In the genomic region with DNA sequence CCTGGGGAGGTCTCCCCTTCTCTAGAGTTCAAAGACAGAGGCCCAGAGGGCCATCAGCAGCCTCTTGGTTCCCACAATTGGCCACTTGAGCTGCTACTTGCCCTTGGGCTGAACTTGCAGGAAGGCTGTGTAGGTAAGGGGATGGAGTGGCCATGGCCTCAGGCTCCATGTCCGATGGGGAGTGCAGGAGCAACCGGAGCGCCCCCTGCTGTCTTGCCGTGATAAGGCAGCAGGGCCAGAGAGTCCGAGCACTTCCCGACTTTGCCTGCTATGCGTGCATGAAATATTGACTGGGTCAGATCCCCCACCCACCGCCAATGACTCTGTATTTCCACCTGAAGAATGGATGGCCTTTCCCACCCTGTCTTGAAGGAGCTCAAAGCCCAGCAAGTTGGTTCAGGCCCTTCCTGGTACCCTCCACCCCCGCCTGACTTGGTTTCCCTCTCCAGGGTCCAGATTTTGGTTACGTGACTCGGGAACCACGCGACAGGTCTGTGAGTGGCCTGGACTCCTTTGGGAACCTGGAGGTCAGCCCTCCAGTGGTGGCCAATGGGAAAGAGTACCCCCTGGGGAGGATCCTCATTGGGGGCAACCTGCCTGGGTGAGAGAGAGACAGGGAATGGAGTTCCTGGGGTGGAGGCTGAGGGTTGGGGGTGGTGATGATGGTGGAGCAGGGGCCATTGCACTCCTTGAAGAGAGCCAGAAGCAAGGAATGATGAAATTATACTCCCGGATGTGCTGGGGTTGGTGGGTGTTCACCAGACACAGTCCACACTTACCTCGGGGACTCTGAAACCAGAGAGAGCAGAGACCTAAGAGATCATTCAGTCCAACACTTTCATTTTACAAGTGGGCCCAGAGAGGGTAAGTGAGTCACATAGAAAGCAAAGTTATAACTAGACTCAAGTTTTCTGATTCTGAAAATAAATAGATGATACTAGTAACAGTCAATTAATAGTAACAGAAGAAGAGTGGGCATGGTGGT, we compare ENCODE assay signal across 8 cellular contexts. TPM values are rescaled to one million over a fixed set of nuclear protein-coding genes. Genes with fewer than 3 reads are reported as not detected.
A peak's percentile ranks its signal among the peaks of the same experiment; 100 is the strongest.
DNase-seq lines count a peak whose midpoint lies in the region; ATAC-seq and TF ChIP-seq lines count a peak whose summit lies in the region.

No MANE protein-coding gene starts in this region.

- no peaks in the 10 kb centered on the region for H4K20me1 ChIP-seq in neural cell (ENCODE audit: insufficient read depth)

- no peaks in the 10 kb centered on the region for H3F3A ChIP-seq in neural cell (ENCODE audit: insufficient read depth, low read length, poor library complexity, severe bottlenecking)

- no peak for TF ChIP-seq RAD21 in neural cell (conservative IDR thresholded peaks at IDR 0.05)

- WGBS in endodermal cell (ENCODE audit: insufficient coverage in 1 of 2, insufficient read length in 1 of 2), 2 experiments = 44 to 58% methylated on average over 5 to 15 of the region's 15 CpGs

- no peaks in the 10 kb centered on the region for H3K79me2 ChIP-seq in neural cell (replicated peaks; ENCODE audit: insufficient read depth, low read length)

- no peak for TF ChIP-seq EP300 in neural cell (conservative IDR thresholded peaks at IDR 0.05; ENCODE audit: poor library complexity, severe bottlenecking)

- no peak overlapping the region for H3K4me3 ChIP-seq in endodermal cell (ENCODE audit: low read length)
- H3K4me3 ChIP-seq in neural cell (ENCODE audit: low read length) = no peak overlapping the region
- no peak overlapping the region for H3K4me3 ChIP-seq in coronary artery

- no peak overlapping the region for H2AFZ ChIP-seq in neural cell (ENCODE audit: low read depth, low read length)

- H3K4me2 ChIP-seq in neural cell (ENCODE audit: low read length) = no peak overlapping the region

- TF ChIP-seq CTCF in endodermal cell (conservative IDR thresholded peaks at IDR 0.05) (peak; percentile 87), neural cell (IDR thresholded peaks at IDR 0.05; ENCODE audit: poor library complexity, severe bottlenecking) (peak; percentile 13), coronary artery (IDR thresholded peaks at IDR 0.05) (no peak)

- H3K9ac ChIP-seq in endodermal cell (ENCODE audit: extremely low read depth, low read length, poor library complexity, severe bottlenecking) = no peak overlapping the region
- H3K9ac ChIP-seq in neural cell (ENCODE audit: low read length) = no peak overlapping the region

- no peaks in the 10 kb centered on the region for H3K4me1 ChIP-seq in endodermal cell (ENCODE audit: control insufficient read depth, insufficient read depth, low read length)

- H3K27me3 ChIP-seq in endodermal cell (ENCODE audit: control insufficient read depth, insufficient read depth, low read length, poor library complexity, severe bottlenecking) = no peaks in the 10 kb centered on the region
- H3K27me3 ChIP-seq in neural cell (ENCODE audit: insufficient read depth, low read depth, low read length) = no peaks in the 10 kb centered on the region

- H3K4me1 Mint-ChIP-seq in endodermal cell = no peaks in the 10 kb centered on the region

- no peak overlapping the region for H3K27ac Mint-ChIP-seq in endodermal cell

- no peaks in the 10 kb centered on the region for H3K27me3 Mint-ChIP-seq in endodermal cell (ENCODE audit: insufficient read depth)

- no peaks in the 10 kb centered on the region for H3K36me3 Mint-ChIP-seq in endodermal cell (ENCODE audit: low read depth)

- no peak overlapping the region for H3K4me3 Mint-ChIP-seq in endodermal cell

- no peaks in the 10 kb centered on the region for H3K9me3 Mint-ChIP-seq in endodermal cell

- peak; percentile 3 to 48 for DNase-seq in SHP77 (lab: John Stamatoyannopoulos, UW)
- no peak for DNase-seq in SHP77 treated with DMSO at 0.1 percent for 48 hours (lab: John Stamatoyannopoulos, UW)
- peak; percentile 69 for DNase-seq in RPMI8226
- DNase-seq in endodermal cell = peak; percentile 90
- no peak for DNase-seq in coronary artery (ENCODE audit: low spot score)

- ATAC-seq in HG03520 (IDR thresholded peaks at IDR 0.05; ENCODE audit: unreplicated experiment) (peak; percentile 63), GM21367 (IDR thresholded peaks at IDR 0.05; ENCODE audit: unreplicated experiment) (no peak)

- H3K9me2 ChIP-seq in neural cell (ENCODE audit: insufficient read depth, low read length) = no peaks in the 10 kb centered on the region

- H3K9me3 ChIP-seq in endodermal cell (ENCODE audit: control insufficient read depth, low read length) = no peaks in the 10 kb centered on the region
- H3K9me3 ChIP-seq in neural cell (ENCODE audit: low read length) = no peaks in the 10 kb centered on the region

- H3K27ac ChIP-seq in endodermal cell (ENCODE audit: low read depth, low read length) (no peak overlapping the region), neural cell (ENCODE audit: low read length) (no peak overlapping the region), coronary artery (no peak overlapping the region)

- H3K36me3 ChIP-seq in endodermal cell (ENCODE audit: control insufficient read depth, insufficient read depth, low read length) (no peaks in the 10 kb centered on the region), neural cell (ENCODE audit: insufficient read depth, low read length) (no peaks in the 10 kb centered on the region)

TF ChIP-seq in neural cell, 6 proteins besides CTCF, POLR2A, EP300 and RAD21:
- TF ChIP-seq POLR2AphosphoS5 (IDR thresholded peaks at IDR 0.05) (no peak), MXI1 (conservative IDR thresholded peaks at IDR 0.05; ENCODE audit: poor library complexity, severe bottlenecking) (no peak), TAF1 (IDR thresholded peaks at IDR 0.05; ENCODE audit: low read depth) (no peak), EZH2 (IDR thresholded peaks at IDR 0.05; ENCODE audit: borderline replicate concordance, insufficient read depth, low read length, poor library complexity, severe bottlenecking) (no peak), SMC3 (conservative IDR thresholded peaks at IDR 0.05; ENCODE audit: poor library complexity) (no peak)
- TF ChIP-seq, protein P1, sequence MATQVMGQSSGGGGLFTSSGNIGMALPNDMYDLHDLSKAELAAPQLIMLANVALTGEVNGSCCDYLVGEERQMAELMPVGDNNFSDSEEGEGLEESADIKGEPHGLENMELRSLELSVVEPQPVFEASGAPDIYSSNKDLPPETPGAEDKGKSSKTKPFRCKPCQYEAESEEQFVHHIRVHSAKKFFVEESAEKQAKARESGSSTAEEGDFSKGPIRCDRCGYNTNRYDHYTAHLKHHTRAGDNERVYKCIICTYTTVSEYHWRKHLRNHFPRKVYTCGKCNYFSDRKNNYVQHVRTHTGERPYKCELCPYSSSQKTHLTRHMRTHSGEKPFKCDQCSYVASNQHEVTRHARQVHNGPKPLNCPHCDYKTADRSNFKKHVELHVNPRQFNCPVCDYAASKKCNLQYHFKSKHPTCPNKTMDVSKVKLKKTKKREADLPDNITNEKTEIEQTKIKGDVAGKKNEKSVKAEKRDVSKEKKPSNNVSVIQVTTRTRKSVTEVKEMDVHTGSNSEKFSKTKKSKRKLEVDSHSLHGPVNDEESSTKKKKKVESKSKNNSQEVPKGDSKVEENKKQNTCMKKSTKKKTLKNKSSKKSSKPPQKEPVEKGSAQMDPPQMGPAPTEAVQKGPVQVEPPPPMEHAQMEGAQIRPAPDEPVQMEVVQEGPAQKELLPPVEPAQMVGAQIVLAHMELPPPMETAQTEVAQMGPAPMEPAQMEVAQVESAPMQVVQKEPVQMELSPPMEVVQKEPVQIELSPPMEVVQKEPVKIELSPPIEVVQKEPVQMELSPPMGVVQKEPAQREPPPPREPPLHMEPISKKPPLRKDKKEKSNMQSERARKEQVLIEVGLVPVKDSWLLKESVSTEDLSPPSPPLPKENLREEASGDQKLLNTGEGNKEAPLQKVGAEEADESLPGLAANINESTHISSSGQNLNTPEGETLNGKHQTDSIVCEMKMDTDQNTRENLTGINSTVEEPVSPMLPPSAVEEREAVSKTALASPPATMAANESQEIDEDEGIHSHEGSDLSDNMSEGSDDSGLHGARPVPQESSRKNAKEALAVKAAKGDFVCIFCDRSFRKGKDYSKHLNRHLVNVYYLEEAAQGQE (IDR thresholded peaks at IDR 0.05; ENCODE audit: borderline replicate concordance) = no peak

RNA-seq across cellular contexts. Expression of a gene that starts 25.6 kb away (rescaled TPM):
- under 1 TPM; 0.29 to 0.33 TPM for total RNA-seq in endodermal cell
- 0.61 TPM for polyA plus RNA-seq in endodermal cell (2013, experiment 1 of 2)
- polyA plus RNA-seq in endodermal cell (2013, experiment 2 of 2) = 0.70 TPM
- not detected in 2 replicates for polyA plus RNA-seq in neural cell
- not detected in 2 replicates for polyA minus RNA-seq in neural cell

RNA-seq across cellular contexts. Expression of a gene that starts 33.5 kb away (rescaled TPM):
- total RNA-seq in endodermal cell = not detected
- not detected for polyA plus RNA-seq in endodermal cell (2013, experiment 1 of 2)
- polyA plus RNA-seq in endodermal cell (2013, experiment 2 of 2) = not detected
- polyA plus RNA-seq in neural cell = not detected in 2 replicates
- polyA minus RNA-seq in neural cell = not detected in 2 replicates

Comparison
In these comparisons a context has a peak if more than half of its experiments do, and no peak if none do; other contexts are left out.
1. DNase-seq: peak in SHP77 (2 of 2), RPMI8226 (single experiment) and endodermal cell (single experiment); none in SHP77 treated with DMSO at 0.1 percent for 48 hours (single experiment) and coronary artery (single experiment).